9 cellular contexts compared by ENCODE assay signal in the genomic region with DNA sequence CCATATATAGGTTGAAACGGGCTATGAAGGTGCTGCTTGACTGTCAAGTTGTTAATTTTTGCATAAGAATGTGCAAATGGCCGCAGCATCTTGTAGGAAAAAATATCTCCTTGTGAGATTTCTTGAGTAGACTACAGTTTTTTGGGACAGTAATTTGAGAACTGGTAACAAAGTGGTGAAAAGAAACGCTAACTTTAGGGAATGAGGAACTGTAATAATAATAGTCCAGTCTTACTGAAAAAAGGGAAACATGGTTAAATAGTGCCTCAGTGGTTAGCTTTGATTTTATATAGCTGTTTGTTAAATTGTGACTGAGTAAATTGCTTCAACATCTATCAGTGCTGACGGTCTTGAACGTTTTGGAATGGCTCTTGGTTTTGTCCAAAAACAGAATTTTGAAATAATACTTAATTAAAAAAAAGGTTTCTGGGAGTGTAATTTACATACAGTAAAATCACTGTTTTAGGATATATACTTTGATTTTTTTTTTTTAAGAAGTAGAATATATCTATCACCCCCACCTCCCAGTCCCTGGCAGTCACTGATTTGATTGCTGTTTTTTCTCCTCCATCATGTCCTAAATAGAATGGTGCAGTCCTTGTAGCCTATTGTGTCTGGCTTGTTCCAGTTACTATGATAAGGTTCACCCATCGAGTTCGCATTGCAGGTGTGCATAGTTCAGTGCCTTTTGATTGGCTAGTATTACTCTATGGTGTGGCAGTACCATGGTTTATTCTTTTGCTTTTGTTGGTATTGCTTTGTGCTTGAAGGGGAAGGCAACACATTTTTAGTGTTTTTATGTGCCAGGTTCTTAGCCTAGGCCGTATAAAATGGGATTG. TPM values are rescaled to one million over a fixed set of nuclear protein-coding genes. Genes with fewer than 3 reads are reported as not detected.
DNase-seq lines count a peak whose midpoint lies in the region; ATAC-seq, FAIRE-seq and TF ChIP-seq lines count a peak whose summit lies in the region.
"Had no signal": no experiment of that assay in that cellular context is flagged by ENCODE, and none has a peak within 500 bp of the region (broad histone marks: within the 10 kb centered on the region; RNA-seq: fewer than 3 reads in every experiment).

No MANE protein-coding gene starts in this region.

- H3K4me3 ChIP-seq in SJSA1 (peak overlapping the region; percentile 99), fibroblast of mammary gland (ENCODE audit: control insufficient read depth, low read depth, low read length) (peak overlapping the region; percentile 76), rectal smooth muscle tissue (ENCODE audit: low read length) (peak overlapping the region; percentile 82)

- peaks cover 76% of the 10 kb centered on the region for H3K36me3 ChIP-seq in SJSA1
- H3K36me3 ChIP-seq in rectal smooth muscle tissue (ENCODE audit: control insufficient read depth, insufficient read depth, low read length), result no peaks in the 10 kb centered on the region

- H3K27me3 ChIP-seq in SJSA1 (replicated peaks), result no peaks in the 10 kb centered on the region
- H3K27me3 ChIP-seq in rectal smooth muscle tissue (ENCODE audit: control insufficient read depth, insufficient read depth, low read length), result no peaks in the 10 kb centered on the region

- no peak for ATAC-seq in GM19455 (IDR thresholded peaks at IDR 0.05; ENCODE audit: unreplicated experiment)
- ATAC-seq in GM18867 (IDR thresholded peaks at IDR 0.05; ENCODE audit: unreplicated experiment), result no peak

- H3K4me1 ChIP-seq in SJSA1 (replicated peaks) (peaks cover 51% of the 10 kb centered on the region), rectal smooth muscle tissue (ENCODE audit: control insufficient read depth, insufficient read depth, low read length) (peaks cover 22% of the 10 kb centered on the region)

- H3K9ac ChIP-seq in rectal smooth muscle tissue (ENCODE audit: low read length), result no peak overlapping the region

- no peaks in the 10 kb centered on the region for H3K9me3 ChIP-seq in SJSA1 (replicated peaks)

- DNase-seq in GM19239 (ENCODE audit: insufficient read length, low spot score) (no peak), SJSA1 (ENCODE audit: low read depth in 1 of 2, low spot score in 2 of 2) (no peak), fibroblast of mammary gland (ENCODE audit: low read depth) (no peak), NCI-H774 (lab: John Stamatoyannopoulos, UW) (no peak), SW480 (ENCODE audit: low spot score) (no peak)
- DNase-seq: activated CD4-positive, alpha-beta T cell treated with anti-CD3 and anti-CD28 coated beads, Interleukin-2, amount 50 U/mL, for 1 hour had no signal

- FAIRE-seq in GM19239 (lab: Jason Lieb, UNC), result peak; percentile 82

- TF ChIP-seq CTCF in fibroblast of mammary gland (conservative IDR thresholded peaks at IDR 0.05; ENCODE audit: control insufficient read depth, insufficient read depth, low read depth, low read length), result no peak

- no peak overlapping the region for H3K27ac ChIP-seq in SJSA1
- H3K27ac ChIP-seq in rectal smooth muscle tissue (ENCODE audit: low read depth, low read length), result no peak overlapping the region

RNA-seq across cellular contexts. Expression of gene HAPSTR1, which starts 2.8 kb away (rescaled TPM):
- total RNA-seq in SJSA1 (2014; rRNA removed; shearing (Covaris generic)), result 72.6 and 91.1 TPM in 2 replicates
